In genomic region chr7:39670052-39670451, GRCh38 we compare ENCODE assay signal across 9 cellular contexts.
"Had no signal": no experiment of that assay in that cellular context is flagged by ENCODE, and none has a peak within 500 bp of the region (broad histone marks: within the 10 kb centered on the region; RNA-seq: fewer than 3 reads in every experiment).

No MANE protein-coding gene starts in this region.

- H3K4me2 ChIP-seq: KMS-11 had no signal

- ATAC-seq: HCT116 had no signal

- DNase-seq: GM23248, GOT3, H7, HFFc6, KBM-7 had no signal

- H2AFZ ChIP-seq: GM23248 had no signal

- H3K9ac ChIP-seq: GM23248, KMS-11 had no signal

- H3K4me3 ChIP-seq: GM23248, HAP-1 had no signal

- FAIRE-seq: HTR-8/SVneo had no signal

- H3K36me3 ChIP-seq: HAP-1 had no signal

- H3K27ac ChIP-seq: GM23248, KMS-11 had no signal

- H3K9me3 ChIP-seq: HAP-1 had no signal
